In genomic region chr12:1661553-1662335, GRCh38 we compare ENCODE assay signal across 9 cellular contexts. TPM values are rescaled to one million over a fixed set of nuclear protein-coding genes. Genes with fewer than 3 reads are reported as not detected.
DNase-seq lines count a peak whose midpoint lies in the region; ATAC-seq and TF ChIP-seq lines count a peak whose summit lies in the region.
"Had no signal": no experiment of that assay in that cellular context is flagged by ENCODE, and none has a peak within 500 bp of the region (broad histone marks: within the 10 kb centered on the region; RNA-seq: fewer than 3 reads in every experiment).

No MANE protein-coding gene starts in this region.

- H3K27me3 ChIP-seq in liver (ENCODE audit: control insufficient read depth in 4 of 4, insufficient read depth in 4 of 4, low read length in 3 of 4), result no peaks in the 10 kb centered on the region

- intact Hi-C loops in dendritic cell treated with granulocyte-macrophage colony-stimulating factor and Interleukin-4, amounts not matched to agents 40 ng/mL and 50 ng/mL, for 4 days (cut with micrococcal nuclease), result loop anchor here (2.0 kb wide), 1 partner anchor 29 kb away; the partner anchor contains the start of gene ADIPOR2

- DNase-seq in NCI-H187 (lab: John Stamatoyannopoulos, UW), result peak; percentile 24 to 43
- no peak for DNase-seq in NCI-H187 treated with DMSO at 0.1 percent for 48 hours (lab: John Stamatoyannopoulos, UW)
- peak; percentile 67 to 81 for DNase-seq in NCI-H524 (lab: John Stamatoyannopoulos, UW)
- peak; percentile 67 for DNase-seq in activated CD4-positive, alpha-beta T cell treated with anti-CD3 and anti-CD28 coated beads, Interleukin-2, amount 50 U/mL, for 1 hour
- DNase-seq in stimulated activated CD4-positive, alpha-beta T cell treated with anti-CD3 and anti-CD28 coated beads, Interleukin-2, amount 100 ng/mL, for 4 hours (ENCODE audit: low read depth), result peak; percentile 73

- ATAC-seq in HG03439 (IDR thresholded peaks at IDR 0.05; ENCODE audit: unreplicated experiment), result peak; percentile 55

- H3K9ac ChIP-seq in liver (ENCODE audit: low read depth in 1 of 2, low read length in 2 of 2), result peak overlapping the region; percentile 44 to 63

- H3K36me3 Mint-ChIP-seq in dendritic cell treated with granulocyte-macrophage colony-stimulating factor and Interleukin-4, amounts not matched to agents 40 ng/mL and 50 ng/mL, for 4 days (ENCODE audit: low read depth), result no peaks in the 10 kb centered on the region

- H3K9me3 ChIP-seq in liver (ENCODE audit: control insufficient read depth in 4 of 4, low read length in 3 of 4), result no peaks in the 10 kb centered on the region

- peak overlapping the region; percentile 92 to 98 for H3K27ac ChIP-seq in liver (ENCODE audit: low read depth in 1 of 2, low read length in 2 of 2)
- H3K27ac ChIP-seq: 22Rv1 had no signal

- WGBS in liver, result 5% methylated on average over 69 of the region's 69 CpGs

- H3K4me3 Mint-ChIP-seq in dendritic cell treated with granulocyte-macrophage colony-stimulating factor and Interleukin-4, amounts not matched to agents 40 ng/mL and 50 ng/mL, for 4 days, result peak overlapping the region; percentile 79

- peak overlapping the region; percentile 11 to 50 (median 37) for H3K4me3 ChIP-seq in liver (ENCODE audit: low read depth in 1 of 3, low read length in 3 of 3)

- TF ChIP-seq RAD21 in liver (IDR thresholded peaks at IDR 0.05), result peak in 1 of 2 donors; percentile 54

- peak overlapping the region; percentile 77 for H3K27ac Mint-ChIP-seq in dendritic cell treated with granulocyte-macrophage colony-stimulating factor and Interleukin-4, amounts not matched to agents 40 ng/mL and 50 ng/mL, for 4 days

- TF ChIP-seq CTCF in liver (IDR thresholded peaks at IDR 0.05; ENCODE audit: low read depth, low read length, missing input control), result no peak

- no peaks in the 10 kb centered on the region for H3K36me3 ChIP-seq in liver (ENCODE audit: control insufficient read depth in 4 of 4, insufficient read depth in 3 of 4, low read depth in 1 of 4, low read length in 3 of 4)

- peaks cover 56% of the 10 kb centered on the region for H3K4me1 Mint-ChIP-seq in dendritic cell treated with granulocyte-macrophage colony-stimulating factor and Interleukin-4, amounts not matched to agents 40 ng/mL and 50 ng/mL, for 4 days (ENCODE audit: low read depth)

- H3K9me3 Mint-ChIP-seq in dendritic cell treated with granulocyte-macrophage colony-stimulating factor and Interleukin-4, amounts not matched to agents 40 ng/mL and 50 ng/mL, for 4 days, result no peaks in the 10 kb centered on the region

- peaks cover 4 to 21% (median 6%) of the 10 kb centered on the region in 4 donors for H3K4me1 ChIP-seq in liver (ENCODE audit: control insufficient read depth in 4 of 4, insufficient read depth in 4 of 4, low read length in 3 of 4)

- no peaks in the 10 kb centered on the region for H3K27me3 Mint-ChIP-seq in dendritic cell treated with granulocyte-macrophage colony-stimulating factor and Interleukin-4, amounts not matched to agents 40 ng/mL and 50 ng/mL, for 4 days

TF ChIP-seq in liver, 16 proteins besides CTCF, POLR2A, EP300 and RAD21:
- TF ChIP-seq RXRA (IDR thresholded peaks at IDR 0.05) (peak; percentile 47 to 57), SP1 (IDR thresholded peaks at IDR 0.05) (peak; percentile 82), YY1 (IDR thresholded peaks at IDR 0.05) (peak; percentile 66), FOXA2 (IDR thresholded peaks at IDR 0.05) (no peak), MAX (IDR thresholded peaks at IDR 0.05) (peak; percentile 99), ZBTB33 (IDR thresholded peaks at IDR 0.05) (peak; percentile 21), NR2F2 (IDR thresholded peaks at IDR 0.05) (no peak), EGR1 (IDR thresholded peaks at IDR 0.05; ENCODE audit: low read depth in 2 of 2) (peak; percentile 95 to 96), ATF3 (IDR thresholded peaks at IDR 0.05) (no peak), REST (IDR thresholded peaks at IDR 0.05) (peak; percentile 94)
TF ChIP-seq in liver: peak in this region for 7.

RNA-seq across cellular contexts. Expression of gene ADIPOR2, which starts 29.1 kb away (rescaled TPM):
- 10 to 100 TPM; 42.5 to 68.3 TPM for total RNA-seq in liver
- polyA plus RNA-seq in liver, result 10 to 100 TPM; 26.6 to 40.8 TPM

RNA-seq across cellular contexts. Expression of gene WNT5B, which starts 32.7 kb away (rescaled TPM):
- 1 to 10 TPM in 1 of 2 donors, under 1 TPM in 1; 0.59 to 2.4 TPM for total RNA-seq in liver
- polyA plus RNA-seq in liver, result 1 to 10 TPM in 1 of 2 donors, under 1 TPM in 1; 0.92 to 1.0 TPM
